ENCODE assay signal across 9 cellular contexts in the genomic region with DNA sequence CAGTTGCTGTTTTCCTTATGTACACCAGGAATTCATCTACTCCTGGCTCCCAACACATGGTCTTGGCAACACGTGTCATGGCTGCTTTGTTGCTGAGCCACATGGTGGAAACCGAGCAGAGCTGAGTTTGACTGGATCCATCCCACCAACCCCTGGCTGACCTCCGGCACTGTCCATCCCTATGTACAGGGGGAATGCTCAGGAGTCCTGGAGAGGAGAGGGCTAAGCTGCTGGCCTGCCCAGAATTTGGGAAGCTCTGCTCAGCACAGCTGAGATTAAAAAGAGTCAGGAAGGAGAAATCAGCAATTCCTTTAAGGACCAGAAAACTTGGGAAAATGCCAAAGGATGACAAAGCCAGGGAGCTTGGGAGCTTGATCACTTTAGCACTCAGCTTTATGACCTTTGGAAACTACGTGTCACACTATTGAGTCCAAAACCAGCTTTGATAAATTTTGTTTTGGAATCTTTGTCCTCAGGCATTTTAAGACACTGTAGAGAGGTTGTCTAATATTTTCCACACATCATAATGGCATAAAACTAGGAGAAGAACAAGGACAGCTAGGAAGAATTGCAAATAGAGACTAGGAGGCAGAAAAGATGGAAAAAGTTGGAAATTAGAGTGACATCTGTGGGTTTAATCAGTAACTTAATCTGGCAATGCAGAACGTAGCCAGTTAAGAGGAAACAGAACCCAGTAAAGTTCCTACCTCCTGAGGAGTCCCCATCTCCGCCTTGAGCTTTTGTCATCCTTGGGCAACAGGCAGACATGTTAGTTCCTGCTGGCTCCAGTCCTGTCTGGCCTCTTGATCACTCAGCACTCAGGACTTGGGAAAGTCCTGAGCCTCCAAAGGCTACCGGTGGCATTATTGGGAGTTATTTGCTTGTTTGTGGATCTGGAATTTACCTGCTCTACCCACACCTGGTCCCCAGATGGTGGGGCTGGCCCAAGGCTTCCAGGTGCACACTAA.
A peak's percentile ranks its signal among the peaks of the same experiment; 100 is the strongest.
DNase-seq lines count a peak whose midpoint lies in the region; ATAC-seq and TF ChIP-seq lines count a peak whose summit lies in the region.
"Had no signal": no experiment of that assay in that cellular context is flagged by ENCODE, and none has a peak within 500 bp of the region (broad histone marks: within the 10 kb centered on the region; RNA-seq: fewer than 3 reads in every experiment).

No MANE protein-coding gene starts in this region.

- H3K27ac ChIP-seq in esophagus (ENCODE audit: low read depth in 2 of 2, low read length in 1 of 2), result peak overlapping the region; percentile 74 to 87

- H3K4me3 Mint-ChIP-seq in Calu3 (ENCODE audit: low read depth, unreplicated experiment), result no peak overlapping the region
- H3K4me3 Mint-ChIP-seq in T-helper 2 cell treated with Interferon-gamma antibody and Interleukin-4, amounts not matched to agents 5 μg/mL and 100 μg/mL, for 36 hours, result no peak overlapping the region
- H3K4me3 Mint-ChIP-seq: activated naive CD8-positive, alpha-beta T cell treated with anti-CD3 and anti-CD28 coated beads, Interleukin-2, amount 10 ng/mL, durations not matched to agents 7 days and 5 days had no signal

- H3K9me3 Mint-ChIP-seq in Calu3 (ENCODE audit: low read depth, unreplicated experiment), result peaks cover 2% of the 10 kb centered on the region
- H3K9me3 Mint-ChIP-seq in T-helper 2 cell treated with Interferon-gamma antibody and Interleukin-4, amounts not matched to agents 5 μg/mL and 100 μg/mL, for 36 hours, result no peaks in the 10 kb centered on the region

- H3K36me3 ChIP-seq in esophagus (ENCODE audit: control insufficient read depth in 2 of 2, insufficient read depth in 2 of 2, low read length in 1 of 2), result no peaks in the 10 kb centered on the region

- H3K4me1 Mint-ChIP-seq in Calu3 (ENCODE audit: low read depth, unreplicated experiment), result peaks cover 40% of the 10 kb centered on the region
- peaks cover 43% of the 10 kb centered on the region for H3K4me1 Mint-ChIP-seq in T-helper 2 cell treated with Interferon-gamma antibody and Interleukin-4, amounts not matched to agents 5 μg/mL and 100 μg/mL, for 36 hours (ENCODE audit: low read depth)

- intact Hi-C loops in Calu3 (cut with micrococcal nuclease; ENCODE audit: unreplicated experiment), result no loop called here

- H3K27me3 Mint-ChIP-seq in Calu3 (ENCODE audit: unreplicated experiment), result no peaks in the 10 kb centered on the region
- H3K27me3 Mint-ChIP-seq in T-helper 2 cell treated with Interferon-gamma antibody and Interleukin-4, amounts not matched to agents 5 μg/mL and 100 μg/mL, for 36 hours (ENCODE audit: low read depth), result no peaks in the 10 kb centered on the region
- H3K27me3 Mint-ChIP-seq: activated naive CD8-positive, alpha-beta T cell treated with anti-CD3 and anti-CD28 coated beads, Interleukin-2, amount 10 ng/mL, durations not matched to agents 7 days and 5 days had no signal

- H3K9me3 ChIP-seq in esophagus (ENCODE audit: control insufficient read depth in 2 of 2, insufficient read depth in 1 of 2, low read depth in 1 of 2, low read length in 1 of 2), result no peaks in the 10 kb centered on the region

- ATAC-seq in HG03571 (IDR thresholded peaks at IDR 0.05; ENCODE audit: unreplicated experiment), result no peak

- no TSS peak for BruUV-seq in Calu3 (replicated peaks; lab: Mats Ljungman, UMichigan)

- DNase-seq in AG08396 (ENCODE audit: low spot score) (peak; percentile 44), NCI-H2171 treated with DMSO at 0.1 percent for 48 hours (lab: John Stamatoyannopoulos, UW) (peak; percentile 80), myocyte (ENCODE audit: low read depth) (peak; percentile 60), Calu3 (no peak), NCI-H1694 treated with DMSO at 0.1 percent for 48 hours (lab: John Stamatoyannopoulos, UW) (no peak)
- DNase-seq in T-helper 2 cell treated with Interferon-gamma antibody and Interleukin-4, amounts not matched to agents 5 μg/mL and 100 μg/mL, for 36 hours (ENCODE audit: low spot score), result no peak
- DNase-seq: activated naive CD8-positive, alpha-beta T cell treated with anti-CD3 and anti-CD28 coated beads, Interleukin-2, amount 10 ng/mL, durations not matched to agents 7 days and 5 days had no signal

- CTCF ChIA-PET in Calu3 (lab: Charles Lee), result interaction anchor here (0.8 kb wide), 1 partner anchor 10 kb away, joined by 5 read pairs; no protein-coding TSS in a partner anchor

- H3K27me3 ChIP-seq in esophagus (ENCODE audit: control insufficient read depth in 1 of 2, insufficient read depth in 2 of 2, low read length in 2 of 2), result no peaks in the 10 kb centered on the region

- no peak overlapping the region for H3K27ac Mint-ChIP-seq in Calu3 (ENCODE audit: unreplicated experiment)
- no peak overlapping the region for H3K27ac Mint-ChIP-seq in T-helper 2 cell treated with Interferon-gamma antibody and Interleukin-4, amounts not matched to agents 5 μg/mL and 100 μg/mL, for 36 hours
- H3K27ac Mint-ChIP-seq: activated naive CD8-positive, alpha-beta T cell treated with anti-CD3 and anti-CD28 coated beads, Interleukin-2, amount 10 ng/mL, durations not matched to agents 7 days and 5 days had no signal

- 30 to 39% methylated on average over 7 of the region's 7 CpGs for WGBS in esophagus, 2 donors

- no peak for TF ChIP-seq CTCF in Calu3 (IDR thresholded peaks at IDR 0.05; ENCODE audit: unreplicated experiment)

- peaks cover 5 to 7% of the 10 kb centered on the region in 2 donors for H3K4me1 ChIP-seq in esophagus (ENCODE audit: control insufficient read depth in 2 of 2, insufficient read depth in 2 of 2, low read length in 1 of 2)

- H3K4me3 ChIP-seq in esophagus (ENCODE audit: low read depth in 1 of 2, low read length in 2 of 2), result no peak overlapping the region

- no peaks in the 10 kb centered on the region for H3K36me3 Mint-ChIP-seq in Calu3 (ENCODE audit: insufficient read depth, unreplicated experiment)
- H3K36me3 Mint-ChIP-seq in T-helper 2 cell treated with Interferon-gamma antibody and Interleukin-4, amounts not matched to agents 5 μg/mL and 100 μg/mL, for 36 hours (ENCODE audit: low read depth), result peaks cover 3% of the 10 kb centered on the region

Comparison
In these comparisons a context has a peak if more than half of its experiments do, and no peak if none do; other contexts are left out.
1. DNase-seq: peak in AG08396 (single experiment), NCI-H2171 treated with DMSO at 0.1 percent for 48 hours (single experiment) and myocyte (single experiment); none in Calu3 (single experiment), T-helper 2 cell treated with Interferon-gamma antibody and Interleukin-4, amounts not matched to agents 5 μg/mL and 100 μg/mL, for 36 hours (single experiment) and NCI-H1694 treated with DMSO at 0.1 percent for 48 hours (single experiment).